ENCODE assay signal across 8 cellular contexts in the genomic region with DNA sequence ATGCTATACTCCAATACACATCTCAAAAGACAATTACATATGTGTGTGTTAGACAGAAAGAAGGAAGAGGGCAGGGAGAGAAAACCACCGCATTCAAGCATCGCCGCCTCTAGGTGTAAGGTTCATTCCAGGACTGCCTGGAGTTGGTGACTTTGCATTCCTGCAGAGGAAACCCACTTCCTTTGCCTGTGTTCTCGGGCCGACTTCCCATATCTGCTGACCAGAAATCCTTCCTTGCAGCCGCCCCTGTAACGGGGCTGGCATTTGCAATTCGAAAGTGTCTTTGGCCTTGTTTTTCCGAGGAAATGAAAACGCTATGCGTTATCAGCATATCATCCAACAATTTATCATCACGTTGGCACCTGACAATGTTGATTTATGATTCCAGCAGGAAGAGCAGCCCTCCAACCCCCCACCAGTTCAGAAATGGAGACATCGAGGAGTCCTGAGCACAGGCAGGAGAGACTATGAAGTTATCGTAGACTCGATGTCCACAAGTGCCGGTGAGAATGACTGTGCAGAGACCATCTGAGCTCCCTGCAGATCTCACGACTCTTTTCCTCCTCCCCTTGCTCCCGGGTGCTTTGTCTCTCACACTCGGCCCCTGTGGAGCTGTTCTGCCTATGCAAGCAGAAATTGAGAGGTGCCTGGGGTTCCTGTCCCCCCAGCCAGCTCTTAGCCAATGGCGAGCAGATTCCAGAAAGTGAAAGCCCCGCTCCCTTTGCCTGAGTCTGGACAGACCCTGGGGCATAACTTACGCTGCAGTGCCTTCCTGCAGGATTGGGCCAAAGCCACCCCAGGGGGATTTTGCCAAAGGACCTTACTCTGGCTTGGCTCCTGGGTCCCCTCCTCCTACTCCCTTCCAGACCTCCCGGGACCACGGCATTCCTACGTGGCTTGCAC.
DNase-seq lines count a peak whose midpoint lies in the region; ATAC-seq and TF ChIP-seq lines count a peak whose summit lies in the region.

No MANE protein-coding gene starts in this region.

- H3K4me3 Mint-ChIP-seq in activated CD8-positive, alpha-beta T cell treated with anti-CD3 and anti-CD28 coated beads for 36 hours = peak overlapping the region; percentile 50

- H3K36me3 Mint-ChIP-seq in activated CD8-positive, alpha-beta T cell treated with anti-CD3 and anti-CD28 coated beads for 36 hours (ENCODE audit: low read depth) = no peaks in the 10 kb centered on the region

- no peak overlapping the region for H3K27ac Mint-ChIP-seq in activated CD8-positive, alpha-beta T cell treated with anti-CD3 and anti-CD28 coated beads for 36 hours

- POLR2A ChIA-PET in activated CD8-positive, alpha-beta T cell treated with anti-CD3 and anti-CD28 coated beads for 36 hours (lab: Charles Lee) = no interaction called here

- TF ChIP-seq POLR2A in gastrocnemius medialis (IDR thresholded peaks at IDR 0.05) = no peak

- H3K27ac ChIP-seq in right atrium auricular region = peak overlapping the region; percentile 32 to 73
- peak overlapping the region; percentile 63 to 79 (median 68) for H3K27ac ChIP-seq in gastrocnemius medialis

- TF ChIP-seq CTCF in activated CD8-positive, alpha-beta T cell treated with anti-CD3 and anti-CD28 coated beads for 36 hours (IDR thresholded peaks at IDR 0.05) = no peak
- TF ChIP-seq CTCF in right atrium auricular region (IDR thresholded peaks at IDR 0.05) (no peak), gastrocnemius medialis (IDR thresholded peaks at IDR 0.05 in 4 of 5, conservative IDR thresholded peaks at IDR 0.05 in 1 of 5) (no peak)

- H3K4me1 Mint-ChIP-seq in activated CD8-positive, alpha-beta T cell treated with anti-CD3 and anti-CD28 coated beads for 36 hours (ENCODE audit: low read depth) = peaks cover 10% of the 10 kb centered on the region

- H3K36me3 ChIP-seq in right atrium auricular region (no peaks in the 10 kb centered on the region), gastrocnemius medialis (no peaks in the 10 kb centered on the region)

- ATAC-seq in activated CD8-positive, alpha-beta T cell treated with anti-CD3 and anti-CD28 coated beads for 36 hours = no peak
- ATAC-seq in gastrocnemius medialis (peak in 1 of 2 donors; percentile 43), HG02642 (IDR thresholded peaks at IDR 0.05; ENCODE audit: poor library complexity, unreplicated experiment) (no peak)

- in situ Hi-C loops in gastrocnemius medialis (cut with MboI; ENCODE audit: low sequenced_read_pairs in 4 of 4) = no loop called here

- H3K9me3 Mint-ChIP-seq in activated CD8-positive, alpha-beta T cell treated with anti-CD3 and anti-CD28 coated beads for 36 hours = no peaks in the 10 kb centered on the region

- H3K4me1 ChIP-seq in right atrium auricular region = peaks cover 0 to 19% of the 10 kb centered on the region in 2 donors
- H3K4me1 ChIP-seq in gastrocnemius medialis = peaks cover 14 to 22% of the 10 kb centered on the region in 2 donors

- H3K27me3 ChIP-seq in right atrium auricular region (no peaks in the 10 kb centered on the region), gastrocnemius medialis (no peaks in the 10 kb centered on the region)

- H3K9me3 ChIP-seq in right atrium auricular region = no peaks in the 10 kb centered on the region
- no peaks in the 10 kb centered on the region for H3K9me3 ChIP-seq in gastrocnemius medialis

- intact Hi-C loops in activated CD8-positive, alpha-beta T cell treated with anti-CD3 and anti-CD28 coated beads for 36 hours (cut with micrococcal nuclease) = loop anchor here (10.0 kb wide), 1 partner anchor 272 kb away; a partner anchor contains a TSS
- intact Hi-C loops in gastrocnemius medialis (cut with DNase I; ENCODE audit: low total_unique reads) = no loop called here

- DNase-seq in H4 (ENCODE audit: low spot score) (peak; percentile 96), right atrium auricular region (ENCODE audit: low spot score) (peak; percentile 75), gastrocnemius medialis (peak in 1 of 2 donors; percentile 17), NCI-H774 (lab: John Stamatoyannopoulos, UW) (no peak), NCI-H524 (lab: John Stamatoyannopoulos, UW) (no peak)
- no peak for DNase-seq in activated CD8-positive, alpha-beta T cell treated with anti-CD3 and anti-CD28 coated beads for 36 hours
- DNase-seq in stimulated activated CD4-positive, alpha-beta T cell treated with anti-CD3 and anti-CD28 coated beads, Interleukin-2, amount 100 ng/mL, for 48 hours = no peak

- CTCF ChIA-PET in activated CD8-positive, alpha-beta T cell treated with anti-CD3 and anti-CD28 coated beads for 36 hours (lab: Charles Lee) = interaction anchor here (2.0 kb wide), 1 partner anchor 134 kb away, joined by 10 read pairs; no protein-coding TSS in a partner anchor

- H3K27me3 Mint-ChIP-seq in activated CD8-positive, alpha-beta T cell treated with anti-CD3 and anti-CD28 coated beads for 36 hours = no peaks in the 10 kb centered on the region

- H3K4me3 ChIP-seq in right atrium auricular region (peak overlapping the region; percentile 21 to 41), gastrocnemius medialis (peak overlapping the region; percentile 34 to 57 (median 42))

Comparison
In these comparisons a context has a peak if more than half of its experiments do, and no peak if none do; other contexts are left out.
1. DNase-seq: peak in H4 (single experiment) and right atrium auricular region (single experiment); none in activated CD8-positive, alpha-beta T cell treated with anti-CD3 and anti-CD28 coated beads for 36 hours (single experiment), stimulated activated CD4-positive, alpha-beta T cell treated with anti-CD3 and anti-CD28 coated beads, Interleukin-2, amount 100 ng/mL, for 48 hours (0 of 2), NCI-H774 (single experiment) and NCI-H524 (0 of 2).